Comparison of ENCODE assay signal across 24 cellular contexts in the genomic region with DNA sequence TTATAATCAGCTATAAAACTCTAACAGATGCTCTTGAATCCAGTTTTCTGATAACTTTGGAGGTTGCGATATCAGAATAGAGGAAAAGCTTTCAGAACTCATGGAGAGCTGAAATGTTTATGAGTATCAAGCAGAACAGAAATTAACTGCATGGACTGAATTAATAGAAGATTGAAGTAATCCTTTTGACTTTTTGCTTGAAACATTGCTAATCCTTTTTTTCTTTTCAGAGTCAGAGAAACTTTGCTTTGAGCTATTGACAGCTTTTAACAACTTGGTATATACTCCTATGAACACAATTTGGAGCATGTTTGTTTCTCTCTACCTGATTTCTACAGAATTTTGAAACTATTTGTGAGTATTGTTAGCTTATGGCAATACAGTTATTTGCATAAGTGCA.
"Had no signal": no experiment of that assay in that cellular context is flagged by ENCODE, and none has a peak within 500 bp of the region (broad histone marks: within the 10 kb centered on the region; RNA-seq: fewer than 3 reads in every experiment).

No MANE protein-coding gene starts in this region.

- H3K79me2 ChIP-seq: parathyroid adenoma had no signal

- H3K9me3 ChIP-seq: ovary, psoas muscle, right lobe of liver, sigmoid colon, thoracic aorta, thyroid gland, upper lobe of left lung had no signal

- H3K36me3 ChIP-seq: neural progenitor cell, ovary, right lobe of liver, sigmoid colon, stomach, thoracic aorta, thyroid gland, tibial nerve, upper lobe of left lung had no signal

- H3K4me3 ChIP-seq: neural progenitor cell, ovary, psoas muscle, right lobe of liver, sigmoid colon, stomach, thoracic aorta, thyroid gland, tibial nerve, upper lobe of left lung had no signal

- ATAC-seq: natural killer cell; psoas muscle; right cardiac atrium; right lobe of liver; stimulated activated effector memory CD8-positive, alpha-beta T cell treated with anti-CD3 and anti-CD28 coated beads, Interleukin-12 subunit alpha, Interleukin-12 subunit beta, amount 100 ng/mL, for 72 hours; stimulated activated naive B cell treated with anti-CD40 and anti-IgM and Interleukin-4, amounts not matched to agents 10 μg/mL and 1 μg/mL and 100 μg/mL, for 72 hours had no signal

- DNase-seq: natural killer cell; occipital lobe; ovary; posterior cingulate gyrus; psoas muscle; right cardiac atrium; right lobe of liver; sigmoid colon; small intestine; stimulated activated CD4-positive, alpha-beta T cell treated with anti-CD3 and anti-CD28 coated beads, Interleukin-15, amount 100 ng/mL, for 24 hours; stimulated activated CD4-positive, alpha-beta T cell treated with anti-CD3 and anti-CD28 coated beads, Interleukin-2, amount 100 ng/mL, for 24 hours; stimulated activated CD4-positive, alpha-beta T cell treated with anti-CD3 and anti-CD28 coated beads, Interleukin-2, amount 100 ng/mL, for 48 hours; stimulated activated CD4-positive, alpha-beta T cell treated with anti-CD3 and anti-CD28 coated beads, Interleukin-4, amount 100 ng/mL, for 24 hours; stimulated activated naive B cell treated with anti-CD40 and anti-IgM and Interleukin-4, amounts not matched to agents 10 μg/mL and 1 μg/mL and 100 μg/mL, for 72 hours; stimulated activated naive CD4-positive, alpha-beta T cell treated with Interleukin-2 at 50 U/mL for 16 hours; stomach; thyroid gland; trophoblast cell; upper lobe of left lung had no signal

- H3K4me1 ChIP-seq: neural progenitor cell, parathyroid adenoma, psoas muscle, sigmoid colon, stomach, thyroid gland, tibial nerve, upper lobe of left lung had no signal

- H3K27me3 ChIP-seq: neural progenitor cell, ovary, right lobe of liver, stomach, thyroid gland, tibial nerve, upper lobe of left lung had no signal

- H3K4me2 ChIP-seq: neural progenitor cell had no signal

- H3K9ac ChIP-seq: neural progenitor cell, parathyroid adenoma had no signal

- H3K27ac ChIP-seq: neural progenitor cell, ovary, parathyroid adenoma, psoas muscle, right lobe of liver, sigmoid colon, stomach, thoracic aorta, thyroid gland, tibial nerve, upper lobe of left lung had no signal
